ENCODE assay signal across 7 cellular contexts in genomic region chr11:95924414-95924760, GRCh38. TPM values are rescaled to one million over a fixed set of nuclear protein-coding genes. Genes with fewer than 3 reads are reported as not detected.
A peak's percentile ranks its signal among the peaks of the same experiment; 100 is the strongest.
DNase-seq lines count a peak whose midpoint lies in the region; ATAC-seq and TF ChIP-seq lines count a peak whose summit lies in the region.

No MANE protein-coding gene starts in this region.

- H3K9me3 Mint-ChIP-seq in stimulated activated naive B cell treated with anti-CD40 and anti-IgM and Interleukin-4, amounts not matched to agents 10 μg/mL and 1 μg/mL and 100 μg/mL, for 72 hours: no peaks in the 10 kb centered on the region

- H3K36me3 ChIP-seq in HUES64 (ENCODE audit: insufficient read depth, low read length) (no peaks in the 10 kb centered on the region), adrenal gland (replicated peaks in 1 of 2) (no peaks in the 10 kb centered on the region)

- DNase-seq in adrenal gland: no peak
- no peak for DNase-seq in stimulated activated naive B cell treated with anti-CD40 and anti-IgM and Interleukin-4, amounts not matched to agents 10 μg/mL and 1 μg/mL and 100 μg/mL, for 72 hours
- DNase-seq in retina: no peak

- H3K9ac ChIP-seq in HUES64 (ENCODE audit: low read depth, low read length): peak overlapping the region; percentile 94

- H3K27me3 Mint-ChIP-seq in stimulated activated naive B cell treated with anti-CD40 and anti-IgM and Interleukin-4, amounts not matched to agents 10 μg/mL and 1 μg/mL and 100 μg/mL, for 72 hours: peaks cover 5 to 6% of the 10 kb centered on the region in 2 donors

- WGBS in HUES64: 0% methylated on average over 4 of the region's 4 CpGs
- WGBS in adrenal gland, 4 donors: 0 to 2% (median 1%) methylated on average over 4 of the region's 4 CpGs

- no peak for TF ChIP-seq CTCF in adrenal gland (IDR thresholded peaks at IDR 0.05)

- H3K27ac ChIP-seq in HUES64 (ENCODE audit: low read depth, low read length): peak overlapping the region; percentile 92
- peak overlapping the region; percentile 56 to 95 (median 90) for H3K27ac ChIP-seq in adrenal gland

- ATAC-seq in GM18502 (IDR thresholded peaks at IDR 0.05; ENCODE audit: poor library complexity, unreplicated experiment) (peak; percentile 5), GM18907 (IDR thresholded peaks at IDR 0.05; ENCODE audit: unreplicated experiment) (no peak)
- peak; percentile 8 to 10 for ATAC-seq in stimulated activated naive B cell treated with anti-CD40 and anti-IgM and Interleukin-4, amounts not matched to agents 10 μg/mL and 1 μg/mL and 100 μg/mL, for 72 hours (replicated peaks)

- H3K4me1 ChIP-seq in HUES64 (ENCODE audit: insufficient read depth, low read length): peaks cover 22% of the 10 kb centered on the region
- peaks cover 8 to 36% of the 10 kb centered on the region in 2 donors for H3K4me1 ChIP-seq in adrenal gland (replicated peaks in 1 of 2)

- H3K27me3 ChIP-seq in HUES64 (ENCODE audit: insufficient read depth, low read length): no peaks in the 10 kb centered on the region
- H3K27me3 ChIP-seq in adrenal gland: no peaks in the 10 kb centered on the region

- H3K4me1 Mint-ChIP-seq in stimulated activated naive B cell treated with anti-CD40 and anti-IgM and Interleukin-4, amounts not matched to agents 10 μg/mL and 1 μg/mL and 100 μg/mL, for 72 hours: peaks cover 13 to 26% of the 10 kb centered on the region in 2 donors

- H3K9me3 ChIP-seq in HUES64 (ENCODE audit: insufficient read depth, low read depth, low read length) (no peaks in the 10 kb centered on the region), adrenal gland (replicated peaks in 1 of 3) (no peaks in the 10 kb centered on the region), iPS-18c (ENCODE audit: control insufficient read depth, insufficient read depth, low read length) (no peaks in the 10 kb centered on the region)

- peak overlapping the region; percentile 98 for H3K27ac Mint-ChIP-seq in stimulated activated naive B cell treated with anti-CD40 and anti-IgM and Interleukin-4, amounts not matched to agents 10 μg/mL and 1 μg/mL and 100 μg/mL, for 72 hours

- peak overlapping the region; percentile 91 for H3K4me3 ChIP-seq in HUES64 (ENCODE audit: low read length)
- H3K4me3 ChIP-seq in adrenal gland: peak overlapping the region; percentile 52 to 82 (median 78)
- H3K4me3 ChIP-seq in iPS-18c (ENCODE audit: insufficient read depth, low read depth, low read length): peak overlapping the region; percentile 98

- H3K36me3 Mint-ChIP-seq in stimulated activated naive B cell treated with anti-CD40 and anti-IgM and Interleukin-4, amounts not matched to agents 10 μg/mL and 1 μg/mL and 100 μg/mL, for 72 hours: peaks cover 0 to 1% of the 10 kb centered on the region in 2 donors

- intact Hi-C loops in adrenal gland (cut with DNase I): loop anchor here in 1 of 2 donors (10.0 kb wide), 1 partner anchor 70 kb away; no protein-coding TSS in a partner anchor

- TF ChIP-seq POLR2A in adrenal gland (IDR thresholded peaks at IDR 0.05): no peak

- peak overlapping the region; percentile 90 to 97 for H3K4me3 Mint-ChIP-seq in stimulated activated naive B cell treated with anti-CD40 and anti-IgM and Interleukin-4, amounts not matched to agents 10 μg/mL and 1 μg/mL and 100 μg/mL, for 72 hours

RNA-seq across cellular contexts. Expression of gene MTMR2, which starts 0.5 kb away (rescaled TPM):
- 49.2 TPM for polyA plus RNA-seq in HUES64 (2013, experiment 1 of 2)
- polyA plus RNA-seq in HUES64 (2013, experiment 2 of 2): 50.3 TPM
- total RNA-seq in adrenal gland: 10 to 100 TPM; 17.6 to 31.6 (median 26.4) TPM
- 10 to 100 TPM in 1 of 3 donors, 1 to 10 TPM in 2; 6.9 to 25.3 (median 9.0) TPM for polyA plus RNA-seq in adrenal gland
